ENCODE assay signal across 8 cellular contexts in the genomic region with DNA sequence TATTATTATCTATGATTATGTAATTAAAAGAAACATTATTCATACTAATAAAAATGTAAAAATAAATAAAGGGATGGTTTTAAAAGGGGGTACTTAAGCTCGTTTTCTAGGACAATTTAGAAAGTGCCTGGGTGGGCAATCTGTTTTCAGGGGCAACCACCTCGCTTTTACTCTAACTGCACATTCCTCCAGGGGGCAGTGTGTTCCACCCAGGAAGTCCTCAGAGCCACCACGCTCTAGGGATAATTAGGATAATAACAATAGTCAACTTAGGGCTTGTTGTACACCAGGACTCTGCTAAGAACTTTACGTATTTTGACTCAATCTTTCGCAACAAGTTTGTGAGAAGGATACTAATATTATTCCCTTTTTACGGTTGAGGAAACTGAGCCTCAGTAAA.
DNase-seq lines count a peak whose midpoint lies in the region; ATAC-seq and TF ChIP-seq lines count a peak whose summit lies in the region.

No MANE protein-coding gene starts in this region.

- no peak for DNase-seq in AG09309 (ENCODE audit: low read depth)
- no peak for DNase-seq in GM06990 (ENCODE audit: extremely low read depth, insufficient read length)
- no peak for DNase-seq in Panc1 (ENCODE audit: low read depth, low spot score)
- DNase-seq in iPS DF 4.7 (ENCODE audit: extremely low read depth, low spot score) = peak; percentile 22
- no peak for DNase-seq in activated CD4-positive, CD25-positive, alpha-beta regulatory T cell (lab: John Stamatoyannopoulos, UW)

- no peak overlapping the region for H3K27ac ChIP-seq in Panc1 (ENCODE audit: low read length)

- intact Hi-C loops in Panc1 (cut with micrococcal nuclease; ENCODE audit: unreplicated experiment) = no loop called here

- no peaks in the 10 kb centered on the region for H3K9me3 ChIP-seq in Panc1 (ENCODE audit: control insufficient read depth, insufficient read depth, low read depth, low read length)

- POLR2A ChIA-PET in Panc1 (lab: Charles Lee) = no interaction called here

- TF ChIP-seq CTCF in AG09309 (IDR thresholded peaks at IDR 0.05; ENCODE audit: control insufficient read depth, insufficient read depth, low read depth, low read length, missing control alignments) (peak; percentile 63), GM06990 (IDR thresholded peaks at IDR 0.05; ENCODE audit: insufficient read depth, low read length, poor library complexity, severe bottlenecking) (peak; percentile 55), Panc1 (IDR thresholded peaks at IDR 0.05) (peak; percentile 39)

- no TSS peak for BruUV-seq in Panc1 (replicated peaks; lab: Mats Ljungman, UMichigan)

- H3K4me3 ChIP-seq in AG09309 (ENCODE audit: control insufficient read depth, low read depth, low read length) (no peak overlapping the region), GM06990 (replicated peaks; ENCODE audit: low read depth, low read length) (no peak overlapping the region), Panc1 (ENCODE audit: low read depth in 2 of 2, low read length in 2 of 2) (no peak overlapping the region)

- H3K27me3 ChIP-seq in GM06990 (replicated peaks; ENCODE audit: control insufficient read depth, insufficient read depth, low read length) (peaks cover 2% of the 10 kb centered on the region), Panc1 (ENCODE audit: control insufficient read depth, insufficient read depth, low read length) (no peaks in the 10 kb centered on the region)

- CTCF ChIA-PET in Panc1 (lab: Charles Lee) = no interaction called here

- in situ Hi-C loops in Panc1 (cut with HindIII; ENCODE audit: low pct_unique_long_range_greater_than_20kb, low sequenced_read_pairs) = no loop called here

- no peaks in the 10 kb centered on the region for H3K4me1 ChIP-seq in Panc1 (ENCODE audit: control insufficient read depth, insufficient read depth, low read length)

- no peak for ATAC-seq in Panc1
- ATAC-seq in HG02938 (IDR thresholded peaks at IDR 0.05; ENCODE audit: unreplicated experiment) = no peak
- ATAC-seq in GM21447 (IDR thresholded peaks at IDR 0.05; ENCODE audit: unreplicated experiment) = no peak
- ATAC-seq in HG03095 (IDR thresholded peaks at IDR 0.05; ENCODE audit: unreplicated experiment) = no peak

- H3K36me3 ChIP-seq in GM06990 (ENCODE audit: control insufficient read depth, insufficient read depth, low read length) (no peaks in the 10 kb centered on the region), Panc1 (ENCODE audit: control insufficient read depth, insufficient read depth, low read length) (no peaks in the 10 kb centered on the region)
